ENCODE assay signal across 1 cellular context in the genomic region with DNA sequence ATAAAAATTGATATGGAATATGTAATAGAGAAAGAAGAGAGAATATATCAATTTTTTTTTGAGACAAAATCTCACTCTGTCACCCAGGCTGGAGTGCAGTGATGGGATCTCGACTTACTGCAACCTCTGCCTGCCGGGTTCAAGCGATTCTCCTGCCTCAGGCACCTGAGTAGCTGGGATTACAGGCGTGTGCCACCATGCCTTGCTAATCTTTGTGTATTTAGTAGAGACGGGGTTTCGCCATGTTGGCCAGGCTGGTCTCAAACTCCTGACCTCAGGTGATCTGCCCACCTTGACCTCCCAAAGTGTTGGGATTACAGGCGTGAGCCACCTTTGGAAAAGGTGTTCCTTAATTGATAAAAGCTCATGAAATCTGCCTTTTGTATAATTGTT. TPM values are rescaled to one million over a fixed set of nuclear protein-coding genes. Genes with fewer than 3 reads are reported as not detected.
"Had no signal": no experiment of that assay in that cellular context is flagged by ENCODE, and none has a peak within 500 bp of the region (broad histone marks: within the 10 kb centered on the region; RNA-seq: fewer than 3 reads in every experiment).

No MANE protein-coding gene starts in this region.

RNA-seq across cellular contexts. Expression of a gene that starts 44.2 kb away (rescaled TPM):
- total RNA-seq: activated CD8-positive, alpha-beta memory T cell treated with anti-CD3 and anti-CD28 coated beads, Interleukin-2, amount 10 ng/mL, durations not matched to agents 7 days and 5 days had no signal
